Comparison of ENCODE assay signal across 9 cellular contexts in the genomic region with DNA sequence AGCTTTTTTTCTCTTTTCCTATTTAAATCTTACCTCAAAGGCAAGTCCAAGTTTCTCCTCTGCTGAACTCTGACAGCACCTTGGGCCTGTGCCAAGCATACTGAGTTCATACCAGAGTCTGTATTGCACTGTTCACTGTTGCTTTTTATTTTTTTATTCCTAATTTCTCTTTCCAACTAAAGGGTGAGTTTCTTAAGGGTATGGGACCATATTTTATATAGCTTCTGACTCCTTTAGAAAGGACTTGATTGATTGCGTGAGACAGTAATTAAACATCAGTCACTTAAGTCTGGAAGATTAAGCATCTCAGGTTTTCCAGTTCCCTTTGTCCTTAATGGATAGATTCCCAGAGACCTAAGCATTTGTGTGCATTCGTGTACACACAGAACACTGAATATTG.
DNase-seq lines count a peak whose midpoint lies in the region; ATAC-seq and TF ChIP-seq lines count a peak whose summit lies in the region.
"Had no signal": no experiment of that assay in that cellular context is flagged by ENCODE, and none has a peak within 500 bp of the region (broad histone marks: within the 10 kb centered on the region; RNA-seq: fewer than 3 reads in every experiment).

No MANE protein-coding gene starts in this region.

- H3K4me1 ChIP-seq in mesendoderm (ENCODE audit: control insufficient read depth, low read depth, low read length) (peaks cover 26% of the 10 kb centered on the region), upper lobe of left lung (peaks cover 32 to 68% (median 46%) of the 10 kb centered on the region in 4 donors)

- no peak overlapping the region for H3K4me2 ChIP-seq in mesendoderm (ENCODE audit: low read length)

- H3K23ac ChIP-seq in mesendoderm (ENCODE audit: low read length): no peak overlapping the region

- no peak overlapping the region for H3K27ac Mint-ChIP-seq in activated CD4-positive, alpha-beta T cell treated with anti-CD3 and anti-CD28 coated beads, Interleukin-2, amount 10 ng/mL, durations not matched to agents 24 days and 14 days

- peak overlapping the region; percentile 39 for H3K18ac ChIP-seq in mesendoderm (ENCODE audit: low read length)

- TF ChIP-seq CTCF in dorsolateral prefrontal cortex (IDR thresholded peaks at IDR 0.05 in 54 of 56, conservative IDR thresholded peaks at IDR 0.05 in 2 of 56; ENCODE audit: low read depth in 1 of 56, partially characterized antibody in 56 of 56): no peak
- TF ChIP-seq CTCF in upper lobe of left lung (IDR thresholded peaks at IDR 0.05): no peak

- H3K4me3 ChIP-seq in dorsolateral prefrontal cortex: peak overlapping the region in 52 of 59 donors; percentile 1 to 56 (median 30)
- no peak overlapping the region for H3K4me3 ChIP-seq in mesendoderm (ENCODE audit: low read length)
- peak overlapping the region in 3 of 4 donors; percentile 14 to 30 (median 28) for H3K4me3 ChIP-seq in upper lobe of left lung

- peak overlapping the region; percentile 2 for H3K4me3 Mint-ChIP-seq in activated CD4-positive, alpha-beta T cell treated with anti-CD3 and anti-CD28 coated beads, Interleukin-2, amount 10 ng/mL, durations not matched to agents 24 days and 14 days

- peaks cover 48% of the 10 kb centered on the region for H3K79me2 ChIP-seq in mesendoderm (ENCODE audit: control insufficient read depth, insufficient read depth, low read length)

- no peak overlapping the region for H2BK120ac ChIP-seq in mesendoderm (ENCODE audit: low read depth, low read length)

- no peak overlapping the region for H3K9ac ChIP-seq in mesendoderm (ENCODE audit: low read length)

- TF ChIP-seq POLR2A in upper lobe of left lung (IDR thresholded peaks at IDR 0.05): no peak

- H4K8ac ChIP-seq in mesendoderm (ENCODE audit: low read depth, low read length): no peak overlapping the region

- H2BK5ac ChIP-seq in mesendoderm (ENCODE audit: low read length): no peak overlapping the region

- H3K9me3 ChIP-seq in upper lobe of left lung: no peaks in the 10 kb centered on the region

- H2AK5ac ChIP-seq in mesendoderm (ENCODE audit: low read length): no peak overlapping the region

- peak overlapping the region in 24 of 59 donors; percentile 13 to 78 (median 40) for H3K27ac ChIP-seq in dorsolateral prefrontal cortex
- no peak overlapping the region for H3K27ac ChIP-seq in mesendoderm (ENCODE audit: low read depth, low read length)
- H3K27ac ChIP-seq in upper lobe of left lung: peak overlapping the region; percentile 51 to 73 (median 65)

- no peak overlapping the region for H3K56ac ChIP-seq in mesendoderm (ENCODE audit: low read length)

- no peaks in the 10 kb centered on the region for H3K27me3 ChIP-seq in dorsolateral prefrontal cortex
- H3K27me3 ChIP-seq in mesendoderm (ENCODE audit: insufficient read depth, low read length, poor library complexity): no peaks in the 10 kb centered on the region
- H3K27me3 ChIP-seq in upper lobe of left lung: no peaks in the 10 kb centered on the region

- no peaks in the 10 kb centered on the region for H3K36me3 ChIP-seq in mesendoderm (ENCODE audit: control insufficient read depth, insufficient read depth, low read length)
- no peaks in the 10 kb centered on the region for H3K36me3 ChIP-seq in upper lobe of left lung

- intact Hi-C loops in activated CD4-positive, alpha-beta T cell treated with anti-CD3 and anti-CD28 coated beads, Interleukin-2, amount 10 ng/mL, durations not matched to agents 24 days and 14 days (cut with micrococcal nuclease): no loop called here
- intact Hi-C loops in dorsolateral prefrontal cortex (cut with DNase I): no loop called here

- H3K4ac ChIP-seq in mesendoderm (ENCODE audit: low read depth, low read length): no peak overlapping the region

- peaks cover 5% of the 10 kb centered on the region for H3K9me3 Mint-ChIP-seq in activated CD4-positive, alpha-beta T cell treated with anti-CD3 and anti-CD28 coated beads, Interleukin-2, amount 10 ng/mL, durations not matched to agents 24 days and 14 days

- H3K4me1 Mint-ChIP-seq in activated CD4-positive, alpha-beta T cell treated with anti-CD3 and anti-CD28 coated beads, Interleukin-2, amount 10 ng/mL, durations not matched to agents 24 days and 14 days: peaks cover 23% of the 10 kb centered on the region

- no peak for ATAC-seq in upper lobe of left lung (ENCODE audit: low FRiP score in 2 of 2)

- no peak for DNase-seq in activated CD4-positive, alpha-beta T cell treated with anti-CD3 and anti-CD28 coated beads, Interleukin-2, amount 10 ng/mL, durations not matched to agents 24 days and 14 days
- no peak for DNase-seq in activated CD4-positive, alpha-beta T cell treated with anti-CD3 and anti-CD28 coated beads for 4 hours
- peak in 3 of 10 donors; percentile 4 to 28 (median 14) for DNase-seq in dorsolateral prefrontal cortex
- no peak for DNase-seq in mesendoderm
- peak in 1 of 2 donors; percentile 76 for DNase-seq in upper lobe of left lung
- DNase-seq in stimulated activated CD4-positive, alpha-beta T cell treated with anti-CD3 and anti-CD28 coated beads, Interleukin-1b, Interleukin-23, amount 100 ng/mL, for 48 hours: no peak
- DNase-seq in DMS114 treated with DMSO at 0.1 percent for 48 hours (lab: John Stamatoyannopoulos, UW; ENCODE audit: unreplicated experiment): no peak
- no peak for DNase-seq in cerebellum (ENCODE audit: low spot score)
- DNase-seq: AML-193 had no signal

- H4K5ac ChIP-seq in mesendoderm (ENCODE audit: low read length): no peak overlapping the region

- H3K36me3 Mint-ChIP-seq in activated CD4-positive, alpha-beta T cell treated with anti-CD3 and anti-CD28 coated beads, Interleukin-2, amount 10 ng/mL, durations not matched to agents 24 days and 14 days (ENCODE audit: low read depth): no peaks in the 10 kb centered on the region

- no CpG with 5 or more reads among the region's 2 CpGs for WGBS in mesendoderm (ENCODE audit: extremely low coverage, insufficient coverage, low lambda C conversion rate)
- 45 to 47% methylated on average over 2 of the region's 2 CpGs for WGBS in upper lobe of left lung, 2 donors

- peaks cover 17% of the 10 kb centered on the region for H3K79me1 ChIP-seq in mesendoderm (ENCODE audit: low read length)

- TF ChIP-seq EP300 in upper lobe of left lung (IDR thresholded peaks at IDR 0.05): no peak

- H2BK15ac ChIP-seq in mesendoderm (replicated peaks; ENCODE audit: low read depth): no peak overlapping the region

- H3K27me3 Mint-ChIP-seq in activated CD4-positive, alpha-beta T cell treated with anti-CD3 and anti-CD28 coated beads, Interleukin-2, amount 10 ng/mL, durations not matched to agents 24 days and 14 days: peaks cover 5% of the 10 kb centered on the region
